ENCODE assay signal across 9 cellular contexts in genomic region chr18:46148810-46149209, GRCh38. TPM values are rescaled to one million over a fixed set of nuclear protein-coding genes. Genes with fewer than 3 reads are reported as not detected.
A peak's percentile ranks its signal among the peaks of the same experiment; 100 is the strongest.
DNase-seq lines count a peak whose midpoint lies in the region; ATAC-seq, FAIRE-seq and TF ChIP-seq lines count a peak whose summit lies in the region.
"Had no signal": no experiment of that assay in that cellular context is flagged by ENCODE, and none has a peak within 500 bp of the region (broad histone marks: within the 10 kb centered on the region; RNA-seq: fewer than 3 reads in every experiment).

No MANE protein-coding gene starts in this region.

- intact Hi-C loops in left ventricle myocardium superior (cut with micrococcal nuclease): loop anchor here (5.0 kb wide), 1 partner anchor 508 kb away; the partner anchor contains the start of gene LOXHD1

- H3K4me1 ChIP-seq in small intestine (ENCODE audit: control insufficient read depth in 2 of 2, insufficient read depth in 1 of 2, low read depth in 1 of 2, low read length in 1 of 2): no peaks in the 10 kb centered on the region

- no peak overlapping the region for H3K4me3 ChIP-seq in small intestine (ENCODE audit: low read depth in 1 of 2, low read length in 2 of 2)
- H3K4me3 ChIP-seq: BLaER1 had no signal

- TF ChIP-seq CTCF in LNCAP (IDR thresholded peaks at IDR 0.05): peak; percentile 78
- peak; percentile 70 for TF ChIP-seq CTCF in RWPE1 (conservative IDR thresholded peaks at IDR 0.05; ENCODE audit: low read depth)

- DNase-seq in NCI-H2081 (lab: John Stamatoyannopoulos, UW) (peak; percentile 41 to 46), NCI-H2081 treated with DMSO at 0.1 percent for 48 hours (lab: John Stamatoyannopoulos, UW) (no peak), RWPE1 (ENCODE audit: low spot score) (peak; percentile 28), amniotic epithelial cell (ENCODE audit: low read depth) (peak; percentile 48), left ventricle myocardium superior (no peak), small intestine (peak; percentile 48)

- WGBS in small intestine, 3 donors: 2 to 15% (median 11%) methylated on average over 2 of the region's 2 CpGs

- FAIRE-seq in small intestine (lab: Jason Lieb, UNC): no peak

- POLR2A ChIA-PET in RWPE1 (lab: Yijun Ruan, JAX; ENCODE audit: low non-redundant PET): no interaction called here

- ATAC-seq in left ventricle myocardium superior: peak; percentile 57
- no peak for ATAC-seq in HG03025 (IDR thresholded peaks at IDR 0.05; ENCODE audit: low FRiP score, unreplicated experiment)

- CTCF ChIA-PET in RWPE1 (lab: Yijun Ruan, JAX): interaction anchor here (0.6 kb wide), 1 partner anchor 134 kb away, joined by 3 read pairs; no protein-coding TSS in a partner anchor

- no peaks in the 10 kb centered on the region for H3K9me3 ChIP-seq in small intestine (ENCODE audit: control insufficient read depth, low read depth)
- H3K9me3 ChIP-seq: BLaER1 had no signal

- H3K36me3 ChIP-seq in small intestine (ENCODE audit: control insufficient read depth in 2 of 2, insufficient read depth in 2 of 2, low read length in 2 of 2): no peaks in the 10 kb centered on the region
- H3K36me3 ChIP-seq: BLaER1 had no signal

- H3K27me3 ChIP-seq in small intestine (ENCODE audit: control insufficient read depth in 2 of 2, insufficient read depth in 2 of 2, low read length in 2 of 2): no peaks in the 10 kb centered on the region
- H3K27me3 ChIP-seq: BLaER1 had no signal

- H3K27ac ChIP-seq in RWPE1 (no peak overlapping the region), small intestine (ENCODE audit: low read depth in 1 of 2, low read length in 1 of 2) (no peak overlapping the region)
- H3K27ac ChIP-seq: BLaER1 had no signal

RNA-seq across cellular contexts. Expression of gene HAUS1, which starts 44.6 kb away (rescaled TPM):
- total RNA-seq in left ventricle myocardium superior: 7.0 TPM
- polyA plus RNA-seq in small intestine: 10 to 100 TPM; 15.7 to 32.7 (median 23.2) TPM

RNA-seq across cellular contexts. Expression of gene ATP5F1A, which starts 50.7 kb away (rescaled TPM):
- total RNA-seq in left ventricle myocardium superior: 1,799 TPM
- polyA plus RNA-seq in small intestine: 100 to 1,000 TPM; 585 to 675 (median 631) TPM

Comparison
In these comparisons a context has a peak if more than half of its experiments do, and no peak if none do; other contexts are left out.
1. DNase-seq: peak in NCI-H2081 (2 of 2), RWPE1 (single experiment), amniotic epithelial cell (single experiment) and small intestine (single experiment); none in NCI-H2081 treated with DMSO at 0.1 percent for 48 hours (single experiment) and left ventricle myocardium superior (single experiment).